In the genomic region with DNA sequence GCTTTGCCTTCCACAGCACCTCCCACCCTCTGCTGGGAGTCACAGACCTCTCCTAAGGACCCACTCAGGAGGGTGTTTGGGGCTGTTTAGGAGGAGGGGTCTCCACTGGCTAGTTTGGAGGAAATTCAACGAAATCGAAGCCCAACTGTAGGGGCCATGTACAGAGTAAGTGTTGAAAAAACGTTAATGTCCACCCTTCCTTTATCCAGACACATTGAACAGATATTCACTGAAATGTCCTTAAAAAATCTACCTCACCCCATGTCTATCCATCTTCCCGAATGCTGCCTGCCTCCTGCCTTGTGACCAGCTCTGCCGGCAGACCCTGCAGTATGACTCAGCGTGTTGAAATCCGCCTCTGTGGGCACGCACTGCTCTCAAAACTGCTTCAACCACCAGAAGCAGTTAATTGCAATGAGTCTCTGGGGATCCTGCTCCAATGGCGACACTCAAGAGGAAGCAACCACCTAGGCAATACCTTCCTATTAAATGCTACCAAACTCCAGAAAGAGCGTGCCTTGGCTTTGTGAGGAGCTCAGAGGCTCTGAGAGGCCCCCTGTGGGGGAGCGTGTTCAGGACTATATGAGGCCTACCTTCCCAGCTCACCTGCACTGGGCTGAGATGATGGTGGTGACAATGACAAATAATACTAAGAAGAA, we compare ENCODE assay signal across 1 cellular context.
TF ChIP-seq lines count a peak whose summit lies in the region.

No MANE protein-coding gene starts in this region.

TF ChIP-seq in K562, 482 proteins besides CTCF, POLR2A, EP300 and RAD21 (continued from another document and continues in another):
- no peak for TF ChIP-seq ZNF217 (CRISPR knock-in tag; IDR thresholded peaks at IDR 0.05)
- TF ChIP-seq ZNF239 (CRISPR knock-in tag; IDR thresholded peaks at IDR 0.05), result peak; percentile 61
- no peak for TF ChIP-seq HDAC6 (IDR thresholded peaks at IDR 0.05; ENCODE audit: low read depth, low read length)
- no peak for TF ChIP-seq ZNF184 (CRISPR knock-in tag; IDR thresholded peaks at IDR 0.05)
- TF ChIP-seq SIX5 (IDR thresholded peaks at IDR 0.05; ENCODE audit: borderline replicate concordance in 1 of 2, insufficient read depth in 1 of 2, low read depth in 1 of 2, low read length in 2 of 2), result no peak
- no peak for TF ChIP-seq MIER1 (IDR thresholded peaks at IDR 0.05; ENCODE audit: low read depth)
- TF ChIP-seq, protein P1, sequence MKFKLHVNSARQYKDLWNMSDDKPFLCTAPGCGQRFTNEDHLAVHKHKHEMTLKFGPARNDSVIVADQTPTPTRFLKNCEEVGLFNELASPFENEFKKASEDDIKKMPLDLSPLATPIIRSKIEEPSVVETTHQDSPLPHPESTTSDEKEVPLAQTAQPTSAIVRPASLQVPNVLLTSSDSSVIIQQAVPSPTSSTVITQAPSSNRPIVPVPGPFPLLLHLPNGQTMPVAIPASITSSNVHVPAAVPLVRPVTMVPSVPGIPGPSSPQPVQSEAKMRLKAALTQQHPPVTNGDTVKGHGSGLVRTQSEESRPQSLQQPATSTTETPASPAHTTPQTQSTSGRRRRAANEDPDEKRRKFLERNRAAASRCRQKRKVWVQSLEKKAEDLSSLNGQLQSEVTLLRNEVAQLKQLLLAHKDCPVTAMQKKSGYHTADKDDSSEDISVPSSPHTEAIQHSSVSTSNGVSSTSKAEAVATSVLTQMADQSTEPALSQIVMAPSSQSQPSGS (CRISPR knock-in tag; IDR thresholded peaks at IDR 0.05), result no peak
- no peak for TF ChIP-seq NR2C1 (IDR thresholded peaks at IDR 0.05)
- peak; percentile 25; the same call in 1 of the 2 replicates for TF ChIP-seq NR2C1 (tag; IDR thresholded peaks at IDR 0.05)
- TF ChIP-seq HDAC1 (IDR thresholded peaks at IDR 0.05), result no peak; a peak in 1 of 4 replicates
- no peak for TF ChIP-seq ZNF75A (CRISPR knock-in tag; IDR thresholded peaks at IDR 0.05)
- TF ChIP-seq ATF1 (CRISPR knock-in tag; IDR thresholded peaks at IDR 0.05), result no peak
- peak; percentile 28; the same call in 1 of the 2 replicates for TF ChIP-seq ATF1 (tag; IDR thresholded peaks at IDR 0.05)
- TF ChIP-seq, protein P2, sequence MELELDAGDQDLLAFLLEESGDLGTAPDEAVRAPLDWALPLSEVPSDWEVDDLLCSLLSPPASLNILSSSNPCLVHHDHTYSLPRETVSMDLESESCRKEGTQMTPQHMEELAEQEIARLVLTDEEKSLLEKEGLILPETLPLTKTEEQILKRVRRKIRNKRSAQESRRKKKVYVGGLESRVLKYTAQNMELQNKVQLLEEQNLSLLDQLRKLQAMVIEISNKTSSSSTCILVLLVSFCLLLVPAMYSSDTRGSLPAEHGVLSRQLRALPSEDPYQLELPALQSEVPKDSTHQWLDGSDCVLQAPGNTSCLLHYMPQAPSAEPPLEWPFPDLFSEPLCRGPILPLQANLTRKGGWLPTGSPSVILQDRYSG (tag; conservative IDR thresholded peaks at IDR 0.05; ENCODE audit: low read depth), result peak; percentile 82
- TF ChIP-seq, protein P3, sequence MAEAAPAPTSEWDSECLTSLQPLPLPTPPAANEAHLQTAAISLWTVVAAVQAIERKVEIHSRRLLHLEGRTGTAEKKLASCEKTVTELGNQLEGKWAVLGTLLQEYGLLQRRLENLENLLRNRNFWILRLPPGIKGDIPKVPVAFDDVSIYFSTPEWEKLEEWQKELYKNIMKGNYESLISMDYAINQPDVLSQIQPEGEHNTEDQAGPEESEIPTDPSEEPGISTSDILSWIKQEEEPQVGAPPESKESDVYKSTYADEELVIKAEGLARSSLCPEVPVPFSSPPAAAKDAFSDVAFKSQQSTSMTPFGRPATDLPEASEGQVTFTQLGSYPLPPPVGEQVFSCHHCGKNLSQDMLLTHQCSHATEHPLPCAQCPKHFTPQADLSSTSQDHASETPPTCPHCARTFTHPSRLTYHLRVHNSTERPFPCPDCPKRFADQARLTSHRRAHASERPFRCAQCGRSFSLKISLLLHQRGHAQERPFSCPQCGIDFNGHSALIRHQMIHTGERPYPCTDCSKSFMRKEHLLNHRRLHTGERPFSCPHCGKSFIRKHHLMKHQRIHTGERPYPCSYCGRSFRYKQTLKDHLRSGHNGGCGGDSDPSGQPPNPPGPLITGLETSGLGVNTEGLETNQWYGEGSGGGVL (CRISPR knock-in tag; IDR thresholded peaks at IDR 0.05), result 0 out of 2 replicates have a peak, but pooled peaks have one; percentile 33
- no peak for TF ChIP-seq HNRNPH1 (optimal IDR thresholded peaks at IDR 0.05; ENCODE audit: low read depth, low read length)
- TF ChIP-seq, protein P4, sequence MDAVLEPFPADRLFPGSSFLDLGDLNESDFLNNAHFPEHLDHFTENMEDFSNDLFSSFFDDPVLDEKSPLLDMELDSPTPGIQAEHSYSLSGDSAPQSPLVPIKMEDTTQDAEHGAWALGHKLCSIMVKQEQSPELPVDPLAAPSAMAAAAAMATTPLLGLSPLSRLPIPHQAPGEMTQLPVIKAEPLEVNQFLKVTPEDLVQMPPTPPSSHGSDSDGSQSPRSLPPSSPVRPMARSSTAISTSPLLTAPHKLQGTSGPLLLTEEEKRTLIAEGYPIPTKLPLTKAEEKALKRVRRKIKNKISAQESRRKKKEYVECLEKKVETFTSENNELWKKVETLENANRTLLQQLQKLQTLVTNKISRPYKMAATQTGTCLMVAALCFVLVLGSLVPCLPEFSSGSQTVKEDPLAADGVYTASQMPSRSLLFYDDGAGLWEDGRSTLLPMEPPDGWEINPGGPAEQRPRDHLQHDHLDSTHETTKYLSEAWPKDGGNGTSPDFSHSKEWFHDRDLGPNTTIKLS (IDR thresholded peaks at IDR 0.05; ENCODE audit: borderline replicate concordance, low read depth), result no peak
- TF ChIP-seq, protein P5, sequence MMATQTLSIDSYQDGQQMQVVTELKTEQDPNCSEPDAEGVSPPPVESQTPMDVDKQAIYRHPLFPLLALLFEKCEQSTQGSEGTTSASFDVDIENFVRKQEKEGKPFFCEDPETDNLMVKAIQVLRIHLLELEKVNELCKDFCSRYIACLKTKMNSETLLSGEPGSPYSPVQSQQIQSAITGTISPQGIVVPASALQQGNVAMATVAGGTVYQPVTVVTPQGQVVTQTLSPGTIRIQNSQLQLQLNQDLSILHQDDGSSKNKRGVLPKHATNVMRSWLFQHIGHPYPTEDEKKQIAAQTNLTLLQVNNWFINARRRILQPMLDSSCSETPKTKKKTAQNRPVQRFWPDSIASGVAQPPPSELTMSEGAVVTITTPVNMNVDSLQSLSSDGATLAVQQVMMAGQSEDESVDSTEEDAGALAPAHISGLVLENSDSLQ (IDR thresholded peaks at IDR 0.05), result peak; percentile 39
- TF ChIP-seq, protein P6, sequence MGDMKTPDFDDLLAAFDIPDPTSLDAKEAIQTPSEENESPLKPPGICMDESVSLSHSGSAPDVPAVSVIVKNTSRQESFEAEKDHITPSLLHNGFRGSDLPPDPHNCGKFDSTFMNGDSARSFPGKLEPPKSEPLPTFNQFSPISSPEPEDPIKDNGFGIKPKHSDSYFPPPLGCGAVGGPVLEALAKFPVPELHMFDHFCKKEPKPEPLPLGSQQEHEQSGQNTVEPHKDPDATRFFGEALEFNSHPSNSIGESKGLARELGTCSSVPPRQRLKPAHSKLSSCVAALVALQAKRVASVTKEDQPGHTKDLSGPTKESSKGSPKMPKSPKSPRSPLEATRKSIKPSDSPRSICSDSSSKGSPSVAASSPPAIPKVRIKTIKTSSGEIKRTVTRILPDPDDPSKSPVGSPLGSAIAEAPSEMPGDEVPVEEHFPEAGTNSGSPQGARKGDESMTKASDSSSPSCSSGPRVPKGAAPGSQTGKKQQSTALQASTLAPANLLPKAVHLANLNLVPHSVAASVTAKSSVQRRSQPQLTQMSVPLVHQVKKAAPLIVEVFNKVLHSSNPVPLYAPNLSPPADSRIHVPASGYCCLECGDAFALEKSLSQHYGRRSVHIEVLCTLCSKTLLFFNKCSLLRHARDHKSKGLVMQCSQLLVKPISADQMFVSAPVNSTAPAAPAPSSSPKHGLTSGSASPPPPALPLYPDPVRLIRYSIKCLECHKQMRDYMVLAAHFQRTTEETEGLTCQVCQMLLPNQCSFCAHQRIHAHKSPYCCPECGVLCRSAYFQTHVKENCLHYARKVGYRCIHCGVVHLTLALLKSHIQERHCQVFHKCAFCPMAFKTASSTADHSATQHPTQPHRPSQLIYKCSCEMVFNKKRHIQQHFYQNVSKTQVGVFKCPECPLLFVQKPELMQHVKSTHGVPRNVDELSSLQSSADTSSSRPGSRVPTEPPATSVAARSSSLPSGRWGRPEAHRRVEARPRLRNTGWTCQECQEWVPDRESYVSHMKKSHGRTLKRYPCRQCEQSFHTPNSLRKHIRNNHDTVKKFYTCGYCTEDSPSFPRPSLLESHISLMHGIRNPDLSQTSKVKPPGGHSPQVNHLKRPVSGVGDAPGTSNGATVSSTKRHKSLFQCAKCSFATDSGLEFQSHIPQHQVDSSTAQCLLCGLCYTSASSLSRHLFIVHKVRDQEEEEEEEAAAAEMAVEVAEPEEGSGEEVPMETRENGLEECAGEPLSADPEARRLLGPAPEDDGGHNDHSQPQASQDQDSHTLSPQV (IDR thresholded peaks at IDR 0.05), result peak; percentile 94
- no peak for TF ChIP-seq ZBTB17 (CRISPR knock-in tag; IDR thresholded peaks at IDR 0.05)
- TF ChIP-seq DIDO1 (tag; IDR thresholded peaks at IDR 0.05; ENCODE audit: low read depth), result no peak
- TF ChIP-seq HNRNPK (IDR thresholded peaks at IDR 0.05; ENCODE audit: low read depth, low read length, poor library complexity, severe bottlenecking), result no peak
- TF ChIP-seq, protein P7, sequence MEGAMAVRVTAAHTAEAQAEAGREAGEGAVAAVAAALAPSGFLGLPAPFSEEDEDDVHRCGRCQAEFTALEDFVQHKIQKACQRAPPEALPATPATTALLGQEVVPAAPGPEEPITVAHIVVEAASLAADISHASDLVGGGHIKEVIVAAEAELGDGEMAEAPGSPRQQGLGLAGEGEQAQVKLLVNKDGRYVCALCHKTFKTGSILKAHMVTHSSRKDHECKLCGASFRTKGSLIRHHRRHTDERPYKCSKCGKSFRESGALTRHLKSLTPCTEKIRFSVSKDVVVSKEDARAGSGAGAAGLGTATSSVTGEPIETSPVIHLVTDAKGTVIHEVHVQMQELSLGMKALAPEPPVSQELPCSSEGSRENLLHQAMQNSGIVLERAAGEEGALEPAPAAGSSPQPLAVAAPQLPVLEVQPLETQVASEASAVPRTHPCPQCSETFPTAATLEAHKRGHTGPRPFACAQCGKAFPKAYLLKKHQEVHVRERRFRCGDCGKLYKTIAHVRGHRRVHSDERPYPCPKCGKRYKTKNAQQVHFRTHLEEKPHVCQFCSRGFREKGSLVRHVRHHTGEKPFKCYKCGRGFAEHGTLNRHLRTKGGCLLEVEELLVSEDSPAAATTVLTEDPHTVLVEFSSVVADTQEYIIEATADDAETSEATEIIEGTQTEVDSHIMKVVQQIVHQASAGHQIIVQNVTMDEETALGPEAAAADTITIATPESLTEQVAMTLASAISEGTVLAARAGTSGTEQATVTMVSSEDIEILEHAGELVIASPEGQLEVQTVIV (CRISPR knock-in tag; IDR thresholded peaks at IDR 0.05; ENCODE audit: borderline replicate concordance), result no peak; the same call in 1 of the 2 replicates
- peak; percentile 16; the same call in 1 of the 2 replicates for TF ChIP-seq ZNF41 (CRISPR knock-in tag; conservative IDR thresholded peaks at IDR 0.05)
- peak; percentile 7; the same call in 1 of the 2 replicates for TF ChIP-seq CEBPG (CRISPR knock-in tag; IDR thresholded peaks at IDR 0.05)
- peak in 1 of 2 experiments; percentile 69; a peak in 3 of 4 replicates for TF ChIP-seq CEBPG (tag; conservative IDR thresholded peaks at IDR 0.05 in 1 of 2, IDR thresholded peaks at IDR 0.05 in 1 of 2)
- TF ChIP-seq HNRNPLL (IDR thresholded peaks at IDR 0.05; ENCODE audit: low read depth, low read length, poor library complexity, severe bottlenecking), result no peak
- TF ChIP-seq, protein P8, sequence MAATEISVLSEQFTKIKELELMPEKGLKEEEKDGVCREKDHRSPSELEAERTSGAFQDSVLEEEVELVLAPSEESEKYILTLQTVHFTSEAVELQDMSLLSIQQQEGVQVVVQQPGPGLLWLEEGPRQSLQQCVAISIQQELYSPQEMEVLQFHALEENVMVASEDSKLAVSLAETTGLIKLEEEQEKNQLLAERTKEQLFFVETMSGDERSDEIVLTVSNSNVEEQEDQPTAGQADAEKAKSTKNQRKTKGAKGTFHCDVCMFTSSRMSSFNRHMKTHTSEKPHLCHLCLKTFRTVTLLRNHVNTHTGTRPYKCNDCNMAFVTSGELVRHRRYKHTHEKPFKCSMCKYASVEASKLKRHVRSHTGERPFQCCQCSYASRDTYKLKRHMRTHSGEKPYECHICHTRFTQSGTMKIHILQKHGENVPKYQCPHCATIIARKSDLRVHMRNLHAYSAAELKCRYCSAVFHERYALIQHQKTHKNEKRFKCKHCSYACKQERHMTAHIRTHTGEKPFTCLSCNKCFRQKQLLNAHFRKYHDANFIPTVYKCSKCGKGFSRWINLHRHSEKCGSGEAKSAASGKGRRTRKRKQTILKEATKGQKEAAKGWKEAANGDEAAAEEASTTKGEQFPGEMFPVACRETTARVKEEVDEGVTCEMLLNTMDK (IDR thresholded peaks at IDR 0.05; ENCODE audit: borderline replicate concordance, insufficient read depth, low read depth, low read length, poor library complexity, severe bottlenecking), result no peak
- no peak for TF ChIP-seq ILK (tag; IDR thresholded peaks at IDR 0.05; ENCODE audit: borderline replicate concordance, low read depth)
- TF ChIP-seq, protein P9, sequence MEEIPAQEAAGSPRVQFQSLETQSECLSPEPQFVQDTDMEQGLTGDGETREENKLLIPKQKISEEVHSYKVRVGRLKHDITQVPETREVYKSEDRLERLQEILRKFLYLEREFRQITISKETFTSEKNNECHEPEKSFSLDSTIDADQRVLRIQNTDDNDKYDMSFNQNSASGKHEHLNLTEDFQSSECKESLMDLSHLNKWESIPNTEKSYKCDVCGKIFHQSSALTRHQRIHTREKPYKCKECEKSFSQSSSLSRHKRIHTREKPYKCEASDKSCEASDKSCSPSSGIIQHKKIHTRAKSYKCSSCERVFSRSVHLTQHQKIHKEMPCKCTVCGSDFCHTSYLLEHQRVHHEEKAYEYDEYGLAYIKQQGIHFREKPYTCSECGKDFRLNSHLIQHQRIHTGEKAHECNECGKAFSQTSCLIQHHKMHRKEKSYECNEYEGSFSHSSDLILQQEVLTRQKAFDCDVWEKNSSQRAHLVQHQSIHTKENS (CRISPR knock-in tag; IDR thresholded peaks at IDR 0.05), result no peak
- TF ChIP-seq ZNF668 (CRISPR knock-in tag; IDR thresholded peaks at IDR 0.05), result no peak
- no peak for TF ChIP-seq NR4A1 (CRISPR knock-in tag; IDR thresholded peaks at IDR 0.05)
- TF ChIP-seq NR4A1 (tag; IDR thresholded peaks at IDR 0.05), result peak; percentile 88
- no peak for TF ChIP-seq CHD4 (IDR thresholded peaks at IDR 0.05; ENCODE audit: insufficient read depth, insufficient replicate concordance, low read depth, low read length, poor library complexity, severe bottlenecking)
- TF ChIP-seq FOSL1 (tag; conservative IDR thresholded peaks at IDR 0.05), result peak; percentile 93
- TF ChIP-seq MYC (IDR thresholded peaks at IDR 0.05; ENCODE audit: low read depth, low read length), result peak; percentile 61; the same call in 1 of the 2 replicates
- TF ChIP-seq MYC (CRISPR knock-in tag; IDR thresholded peaks at IDR 0.05; ENCODE audit: borderline replicate concordance, low read depth), result no peak
- TF ChIP-seq ZFP36 (IDR thresholded peaks at IDR 0.05; ENCODE audit: low read depth, low read length, partially characterized antibody), result no peak
- TF ChIP-seq POLR3A (IDR thresholded peaks at IDR 0.05; ENCODE audit: borderline replicate concordance, extremely low read depth, insufficient read depth, insufficient read length), result no peak
- TF ChIP-seq ZNF124 (CRISPR knock-in tag; IDR thresholded peaks at IDR 0.05), result no peak
- TF ChIP-seq RB1 (IDR thresholded peaks at IDR 0.05; ENCODE audit: low read depth), result no peak; the same call in 1 of the 2 replicates
